31 cellular contexts compared by ENCODE assay signal in genomic region chr15:58268746-58269145, GRCh38.
"Had no signal": no experiment of that assay in that cellular context is flagged by ENCODE, and none has a peak within 500 bp of the region (broad histone marks: within the 10 kb centered on the region; RNA-seq: fewer than 3 reads in every experiment).

No MANE protein-coding gene starts in this region.

- H3K27ac Mint-ChIP-seq: activated CD4-positive, alpha-beta T cell treated with anti-CD3 and anti-CD28 coated beads for 36 hours; activated naive CD8-positive, alpha-beta T cell; effector memory CD8-positive, alpha-beta T cell; memory B cell; stimulated activated memory B cell treated with anti-CD40 and anti-IgM and Interleukin-4, amounts not matched to agents 10 μg/mL and 1 μg/mL and 100 μg/mL, for 72 hours had no signal

- H3K4me1 Mint-ChIP-seq: memory B cell; stimulated activated memory B cell treated with anti-CD40 and anti-IgM and Interleukin-4, amounts not matched to agents 10 μg/mL and 1 μg/mL and 100 μg/mL, for 72 hours had no signal

- H3K27me3 ChIP-seq: body of pancreas, cardiac muscle cell, esophagus muscularis mucosa, gastrocnemius medialis, pancreas, right atrium auricular region, thyroid gland had no signal

- ATAC-seq: body of pancreas; effector memory CD8-positive, alpha-beta T cell; gastrocnemius medialis; left colon; naive thymus-derived CD4-positive, alpha-beta T cell; stimulated activated memory B cell treated with anti-CD40 and anti-IgM and Interleukin-4, amounts not matched to agents 10 μg/mL and 1 μg/mL and 100 μg/mL, for 72 hours had no signal

- H3K27me3 Mint-ChIP-seq: activated CD4-positive, alpha-beta T cell treated with anti-CD3 and anti-CD28 coated beads for 36 hours; activated naive CD8-positive, alpha-beta T cell; stimulated activated naive CD8-positive, alpha-beta T cell treated with anti-CD3 and anti-CD28 coated beads, Interleukin-15, amount 100 ng/mL, for 72 hours had no signal

- H3K36me3 Mint-ChIP-seq: activated naive CD8-positive, alpha-beta T cell; memory B cell had no signal

- H3K36me3 ChIP-seq: cardiac muscle cell, esophagus muscularis mucosa, gastrocnemius medialis, pancreas, prostate gland, right atrium auricular region, thyroid gland had no signal

- H3K4me2 ChIP-seq: smooth muscle cell had no signal

- H3K4me3 Mint-ChIP-seq: activated CD4-positive, alpha-beta T cell treated with anti-CD3 and anti-CD28 coated beads for 36 hours; activated naive CD8-positive, alpha-beta T cell; effector memory CD8-positive, alpha-beta T cell; memory B cell; naive thymus-derived CD4-positive, alpha-beta T cell; neural crest cell; stimulated activated memory B cell treated with anti-CD40 and anti-IgM and Interleukin-4, amounts not matched to agents 10 μg/mL and 1 μg/mL and 100 μg/mL, for 72 hours had no signal

- H3K4me1 ChIP-seq: esophagus muscularis mucosa, gastrocnemius medialis, pancreas, prostate gland, right atrium auricular region, thyroid gland had no signal

- H3K9me3 ChIP-seq: body of pancreas, gastrocnemius medialis, pancreas, prostate gland, thyroid gland had no signal

- H3K9me3 Mint-ChIP-seq: effector memory CD8-positive, alpha-beta T cell; neural crest cell had no signal

- DNase-seq: activated CD4-positive, alpha-beta T cell treated with anti-CD3 and anti-CD28 coated beads for 36 hours; activated CD4-positive, alpha-beta T cell treated with anti-CD3 and anti-CD28 coated beads, Interleukin-2, amount 50 U/mL, for 4 hours; activated CD4-positive, CD25-positive, alpha-beta regulatory T cell; activated naive CD4-positive, alpha-beta T cell; activated T-cell treated with anti-CD3 and anti-CD28 coated beads for 4 hours; activated T-cell treated with anti-CD3 and anti-CD28 coated beads, Interleukin-2, amount 50 U/mL, for 72 hours; aorta; body of pancreas; cortex of kidney; effector memory CD8-positive, alpha-beta T cell; gastrocnemius medialis; glutamatergic neuron; left colon; midbrain; naive thymus-derived CD4-positive, alpha-beta T cell; pancreas; stimulated activated CD4-positive, alpha-beta T cell treated with anti-CD3 and anti-CD28 coated beads, Interleukin-1b, Interleukin-23, amount 100 ng/mL, for 48 hours; stimulated activated CD4-positive, alpha-beta T cell treated with anti-CD3 and anti-CD28 coated beads, Interleukin-4, amount 100 ng/mL, for 4 hours; stimulated activated CD8-positive, alpha-beta memory T cell treated with anti-CD3 and anti-CD28 coated beads, Interleukin-4, amount 100 ng/mL, for 48 hours; stimulated activated naive CD8-positive, alpha-beta T cell treated with anti-CD3 and anti-CD28 coated beads, Interleukin-15, amount 100 ng/mL, for 72 hours; substantia nigra; thyroid gland had no signal

- H3K27ac ChIP-seq: cardiac muscle cell, esophagus muscularis mucosa, gastrocnemius medialis, pancreas, right atrium auricular region, thyroid gland had no signal

- H3K4me3 ChIP-seq: body of pancreas, cardiac muscle cell, esophagus muscularis mucosa, gastrocnemius medialis, pancreas, prostate gland, right atrium auricular region, smooth muscle cell, thyroid gland had no signal
